ENCODE assay signal across 8 cellular contexts in genomic region chr1:224106568-224107281, GRCh38. TPM values are rescaled to one million over a fixed set of nuclear protein-coding genes. Genes with fewer than 3 reads are reported as not detected.
DNase-seq lines count a peak whose midpoint lies in the region; ATAC-seq and TF ChIP-seq lines count a peak whose summit lies in the region.

No MANE protein-coding gene starts in this region.

- H3K4me3 ChIP-seq in AG09309 (ENCODE audit: control insufficient read depth, low read depth, low read length) = no peak overlapping the region

- H3K4me1 Mint-ChIP-seq in WTC11 = peaks cover 3% of the 10 kb centered on the region; the same call in 1 of the 2 replicates

- CTCF ChIA-PET in WTC11 (lab: Charles Lee) = interaction anchor here (0.5 to 2.8 kb wide), 11 partner anchors 9 to 550 kb away, joined by 3 to 18 read pairs (median 3); no protein-coding TSS in a partner anchor

- H3K9me3 Mint-ChIP-seq in WTC11 = no peaks in the 10 kb centered on the region

- peaks cover 2% of the 10 kb centered on the region; the same call in 1 of the 2 replicates for H3K27me3 Mint-ChIP-seq in WTC11 (ENCODE audit: low read depth)

- POLR2A ChIA-PET in WTC11 (lab: Charles Lee) = no interaction called here

- TF ChIP-seq CTCF in AG09309 (IDR thresholded peaks at IDR 0.05; ENCODE audit: control insufficient read depth, insufficient read depth, low read depth, low read length, missing control alignments) (peak; percentile 48), GM12873 (IDR thresholded peaks at IDR 0.05; ENCODE audit: insufficient read depth, low read depth, low read length, missing control alignments) (peak; percentile 62), WTC11 (IDR thresholded peaks at IDR 0.05) (no peak)

- ATAC-seq in HG02885 (IDR thresholded peaks at IDR 0.05; ENCODE audit: poor library complexity, unreplicated experiment) = peak; percentile 80
- peak; percentile 100 for ATAC-seq in WTC11

- H3K27ac Mint-ChIP-seq in WTC11 = no peak overlapping the region

- H3K4me3 Mint-ChIP-seq in WTC11 = no peak overlapping the region

- no peaks in the 10 kb centered on the region for H3K36me3 Mint-ChIP-seq in WTC11

- DNase-seq in AG09309 (ENCODE audit: low read depth) (no peak), NCI-H2081 treated with DMSO at 0.1 percent for 48 hours (lab: John Stamatoyannopoulos, UW) (peak; percentile 10), WTC11 (ENCODE audit: low spot score) (peak; percentile 22), iris pigment epithelial cell (ENCODE audit: low read depth) (peak; percentile 68), NCI-H187 treated with DMSO at 0.1 percent for 48 hours (lab: John Stamatoyannopoulos, UW) (no peak)
- no peak for DNase-seq in stimulated activated CD4-positive, alpha-beta T cell treated with anti-CD3 and anti-CD28 coated beads, Interleukin-2, amount 100 ng/mL, for 48 hours

TF ChIP-seq in WTC11, 78 proteins besides CTCF, POLR2A, EP300 and RAD21:
- TF ChIP-seq PRRX2 (CRISPR knock-in tag; IDR thresholded peaks at IDR 0.05) = no peak
- TF ChIP-seq CBFB (CRISPR knock-in tag; IDR thresholded peaks at IDR 0.05; ENCODE audit: low read depth) = no peak
- no peak for TF ChIP-seq ZSCAN18 (CRISPR knock-in tag; IDR thresholded peaks at IDR 0.05)
- TF ChIP-seq, protein P1, sequence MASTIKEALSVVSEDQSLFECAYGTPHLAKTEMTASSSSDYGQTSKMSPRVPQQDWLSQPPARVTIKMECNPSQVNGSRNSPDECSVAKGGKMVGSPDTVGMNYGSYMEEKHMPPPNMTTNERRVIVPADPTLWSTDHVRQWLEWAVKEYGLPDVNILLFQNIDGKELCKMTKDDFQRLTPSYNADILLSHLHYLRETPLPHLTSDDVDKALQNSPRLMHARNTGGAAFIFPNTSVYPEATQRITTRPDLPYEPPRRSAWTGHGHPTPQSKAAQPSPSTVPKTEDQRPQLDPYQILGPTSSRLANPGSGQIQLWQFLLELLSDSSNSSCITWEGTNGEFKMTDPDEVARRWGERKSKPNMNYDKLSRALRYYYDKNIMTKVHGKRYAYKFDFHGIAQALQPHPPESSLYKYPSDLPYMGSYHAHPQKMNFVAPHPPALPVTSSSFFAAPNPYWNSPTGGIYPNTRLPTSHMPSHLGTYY (CRISPR knock-in tag; IDR thresholded peaks at IDR 0.05) = no peak
- no peak for TF ChIP-seq RORB (CRISPR knock-in tag; IDR thresholded peaks at IDR 0.05)
- no peak for TF ChIP-seq KAT7 (CRISPR knock-in tag; IDR thresholded peaks at IDR 0.05; ENCODE audit: borderline replicate concordance)
- TF ChIP-seq HMGXB4 (CRISPR knock-in tag; IDR thresholded peaks at IDR 0.05) = no peak
- no peak for TF ChIP-seq ZNF281 (CRISPR knock-in tag; IDR thresholded peaks at IDR 0.05)
- no peak for TF ChIP-seq ZNF423 (CRISPR knock-in tag; IDR thresholded peaks at IDR 0.05)
- no peak for TF ChIP-seq ATF3 (CRISPR knock-in tag; conservative IDR thresholded peaks at IDR 0.05)
- TF ChIP-seq ZNF219 (CRISPR knock-in tag; IDR thresholded peaks at IDR 0.05; ENCODE audit: borderline replicate concordance) = no peak
- no peak for TF ChIP-seq TEAD1 (CRISPR knock-in tag; IDR thresholded peaks at IDR 0.05)
- TF ChIP-seq HMGA2 (CRISPR knock-in tag; IDR thresholded peaks at IDR 0.05) = no peak
- TF ChIP-seq ATF1 (CRISPR knock-in tag; IDR thresholded peaks at IDR 0.05) = no peak
- no peak for TF ChIP-seq PREB (CRISPR knock-in tag; IDR thresholded peaks at IDR 0.05; ENCODE audit: borderline replicate concordance)
- TF ChIP-seq, protein P2, sequence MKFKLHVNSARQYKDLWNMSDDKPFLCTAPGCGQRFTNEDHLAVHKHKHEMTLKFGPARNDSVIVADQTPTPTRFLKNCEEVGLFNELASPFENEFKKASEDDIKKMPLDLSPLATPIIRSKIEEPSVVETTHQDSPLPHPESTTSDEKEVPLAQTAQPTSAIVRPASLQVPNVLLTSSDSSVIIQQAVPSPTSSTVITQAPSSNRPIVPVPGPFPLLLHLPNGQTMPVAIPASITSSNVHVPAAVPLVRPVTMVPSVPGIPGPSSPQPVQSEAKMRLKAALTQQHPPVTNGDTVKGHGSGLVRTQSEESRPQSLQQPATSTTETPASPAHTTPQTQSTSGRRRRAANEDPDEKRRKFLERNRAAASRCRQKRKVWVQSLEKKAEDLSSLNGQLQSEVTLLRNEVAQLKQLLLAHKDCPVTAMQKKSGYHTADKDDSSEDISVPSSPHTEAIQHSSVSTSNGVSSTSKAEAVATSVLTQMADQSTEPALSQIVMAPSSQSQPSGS (CRISPR knock-in tag; IDR thresholded peaks at IDR 0.05; ENCODE audit: borderline replicate concordance, low read depth) = no peak
- no peak for TF ChIP-seq RELA (CRISPR knock-in tag; IDR thresholded peaks at IDR 0.05; ENCODE audit: borderline replicate concordance)
- no peak for TF ChIP-seq ZNF396 (CRISPR knock-in tag; IDR thresholded peaks at IDR 0.05; ENCODE audit: borderline replicate concordance)
- TF ChIP-seq, protein P3, sequence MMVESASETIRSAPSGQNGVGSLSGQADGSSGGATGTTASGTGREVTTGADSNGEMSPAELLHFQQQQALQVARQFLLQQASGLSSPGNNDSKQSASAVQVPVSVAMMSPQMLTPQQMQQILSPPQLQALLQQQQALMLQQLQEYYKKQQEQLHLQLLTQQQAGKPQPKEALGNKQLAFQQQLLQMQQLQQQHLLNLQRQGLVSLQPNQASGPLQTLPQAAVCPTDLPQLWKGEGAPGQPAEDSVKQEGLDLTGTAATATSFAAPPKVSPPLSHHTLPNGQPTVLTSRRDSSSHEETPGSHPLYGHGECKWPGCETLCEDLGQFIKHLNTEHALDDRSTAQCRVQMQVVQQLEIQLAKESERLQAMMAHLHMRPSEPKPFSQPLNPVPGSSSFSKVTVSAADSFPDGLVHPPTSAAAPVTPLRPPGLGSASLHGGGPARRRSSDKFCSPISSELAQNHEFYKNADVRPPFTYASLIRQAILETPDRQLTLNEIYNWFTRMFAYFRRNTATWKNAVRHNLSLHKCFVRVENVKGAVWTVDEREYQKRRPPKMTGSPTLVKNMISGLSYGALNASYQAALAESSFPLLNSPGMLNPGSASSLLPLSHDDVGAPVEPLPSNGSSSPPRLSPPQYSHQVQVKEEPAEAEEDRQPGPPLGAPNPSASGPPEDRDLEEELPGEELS (CRISPR knock-in tag; IDR thresholded peaks at IDR 0.05) = no peak
TF ChIP-seq in WTC11: peak in this region for 0.

RNA-seq across cellular contexts. Expression of gene FBXO28, which starts 7.2 kb away (rescaled TPM):
- 32.8 to 36.8 TPM (median 34.1 TPM) in 3 replicates for total RNA-seq in WTC11 (2021)

Comparison
In these comparisons a context has a peak if more than half of its experiments do, and no peak if none do; other contexts are left out.
1. DNase-seq: peak in NCI-H2081 treated with DMSO at 0.1 percent for 48 hours (single experiment), WTC11 (single experiment) and iris pigment epithelial cell (single experiment); none in AG09309 (single experiment), NCI-H187 treated with DMSO at 0.1 percent for 48 hours (single experiment) and stimulated activated CD4-positive, alpha-beta T cell treated with anti-CD3 and anti-CD28 coated beads, Interleukin-2, amount 100 ng/mL, for 48 hours (0 of 2).